ENCODE assay signal across 8 cellular contexts in genomic region chr6:105081662-105082061, GRCh38.
DNase-seq lines count a peak whose midpoint lies in the region; FAIRE-seq and TF ChIP-seq lines count a peak whose summit lies in the region.
"Not testable (repeated sequence)": the region's sequence is repeated elsewhere in the genome, so short reads cannot be mapped to it uniquely, and the experiment has no call there.

No MANE protein-coding gene starts in this region.

- not testable (repeated sequence) for BruUV-seq in mammary epithelial cell (replicated peaks; lab: Mats Ljungman, UMichigan)

- not testable (repeated sequence) for H3K4me2 ChIP-seq in mammary epithelial cell (ENCODE audit: insufficient read depth, low read depth, low read length)

- not testable (repeated sequence) for H3K9me3 Mint-ChIP-seq in mesothelial cell of epicardium

- H3K27me3 Mint-ChIP-seq in mesothelial cell of epicardium (ENCODE audit: low read depth) = not testable (repeated sequence)

- H3K27me3 ChIP-seq in adipocyte (replicated peaks; ENCODE audit: control insufficient read depth, insufficient read depth, low read length); mammary epithelial cell (ENCODE audit: insufficient read depth, low read length): not testable (repeated sequence)

- not testable (repeated sequence) for H3K4me3 ChIP-seq in adipocyte (ENCODE audit: low read length); mammary epithelial cell (replicated peaks in 1 of 3; ENCODE audit: insufficient read depth in 1 of 3, low read depth in 2 of 3, low read length in 3 of 3); epithelial cell of esophagus (ENCODE audit: low read length)

- H2AFZ ChIP-seq in mammary epithelial cell (ENCODE audit: low read depth, low read length) = not testable (repeated sequence)

- not testable (repeated sequence) for H4K20me1 ChIP-seq in mammary epithelial cell (ENCODE audit: insufficient read depth, low read length)

- FAIRE-seq in H54 (lab: Jason Lieb, UNC) = peak; percentile 43

- not testable (repeated sequence) for H3K4me1 Mint-ChIP-seq in mesothelial cell of epicardium

- H3K4me1 ChIP-seq in adipocyte (ENCODE audit: control insufficient read depth, insufficient read depth, low read length); mammary epithelial cell (ENCODE audit: insufficient read depth, low read length): not testable (repeated sequence)

- TF ChIP-seq CTCF in mammary epithelial cell (conservative IDR thresholded peaks at IDR 0.05 in 1 of 2, IDR thresholded peaks at IDR 0.05 in 1 of 2; ENCODE audit: extremely low read depth in 1 of 2, insufficient read depth in 1 of 2, low read depth in 1 of 2, low read length in 2 of 2); epithelial cell of esophagus (IDR thresholded peaks at IDR 0.05; ENCODE audit: insufficient read depth, low read depth, low read length, missing control alignments); mesothelial cell of epicardium (IDR thresholded peaks at IDR 0.05; ENCODE audit: unreplicated experiment): not testable (repeated sequence)

- not testable (repeated sequence) for H3K36me3 Mint-ChIP-seq in mesothelial cell of epicardium

- H3K27ac Mint-ChIP-seq in mesothelial cell of epicardium = peak overlapping the region; percentile 53

- CTCF ChIA-PET in mammary epithelial cell (lab: Charles Lee; ENCODE audit: low non-redundant PET) = not testable (repeated sequence)

- H3K9me3 ChIP-seq in adipocyte (ENCODE audit: control insufficient read depth, low read length); mammary epithelial cell (replicated peaks; ENCODE audit: insufficient read depth, low read length): not testable (repeated sequence)

- not testable (repeated sequence) for H3K27ac ChIP-seq in mammary epithelial cell (ENCODE audit: insufficient read depth, low read depth, low read length)

- not testable (repeated sequence) for TF ChIP-seq POLR2A in H54 (IDR thresholded peaks at IDR 0.05; ENCODE audit: low read depth, low read length)

- intact Hi-C loops in mammary epithelial cell (cut with micrococcal nuclease) = not testable (repeated sequence)

- H3K79me2 ChIP-seq in mammary epithelial cell (ENCODE audit: insufficient read depth, low read length) = not testable (repeated sequence)

- H3K36me3 ChIP-seq in adipocyte (ENCODE audit: control insufficient read depth, insufficient read depth, low read length, severe bottlenecking); mammary epithelial cell (ENCODE audit: insufficient read depth, low read length): not testable (repeated sequence)

- peak; percentile 38 for DNase-seq in EH (ENCODE audit: low read depth)
- DNase-seq in H54 (ENCODE audit: insufficient read length, low spot score); mesothelial cell of epicardium (ENCODE audit: low spot score in 2 of 2, unreplicated experiment in 2 of 2): not testable (repeated sequence)
- peak; percentile 30 for DNase-seq in M059J (ENCODE audit: low read depth)
- peak; percentile 77 for DNase-seq in adipocyte (ENCODE audit: low read depth)
- peak; percentile 36 for DNase-seq in mammary epithelial cell
- DNase-seq in epithelial cell of esophagus (ENCODE audit: low read depth) = peak; percentile 69
- DNase-seq in islet precursor cell = peak; percentile 65

- H3K9ac ChIP-seq in adipocyte (ENCODE audit: low read length); mammary epithelial cell (ENCODE audit: insufficient read depth, low read length): not testable (repeated sequence)

- not testable (repeated sequence) for H3K4me3 Mint-ChIP-seq in mesothelial cell of epicardium

- in situ Hi-C loops in mammary epithelial cell (cut with MboI; ENCODE audit: low sequenced_read_pairs in 2 of 2) = not testable (repeated sequence)

- dilution Hi-C loops in mammary epithelial cell (cut with HindIII; ENCODE audit: low sequenced_read_pairs) = not testable (repeated sequence)

- WGBS in mammary epithelial cell (ENCODE audit: low coverage, missing lambda C conversion rate) = 0% methylated on average over 3 of the region's 3 CpGs
